Comparison of ENCODE assay signal across 2 cellular contexts in the genomic region with DNA sequence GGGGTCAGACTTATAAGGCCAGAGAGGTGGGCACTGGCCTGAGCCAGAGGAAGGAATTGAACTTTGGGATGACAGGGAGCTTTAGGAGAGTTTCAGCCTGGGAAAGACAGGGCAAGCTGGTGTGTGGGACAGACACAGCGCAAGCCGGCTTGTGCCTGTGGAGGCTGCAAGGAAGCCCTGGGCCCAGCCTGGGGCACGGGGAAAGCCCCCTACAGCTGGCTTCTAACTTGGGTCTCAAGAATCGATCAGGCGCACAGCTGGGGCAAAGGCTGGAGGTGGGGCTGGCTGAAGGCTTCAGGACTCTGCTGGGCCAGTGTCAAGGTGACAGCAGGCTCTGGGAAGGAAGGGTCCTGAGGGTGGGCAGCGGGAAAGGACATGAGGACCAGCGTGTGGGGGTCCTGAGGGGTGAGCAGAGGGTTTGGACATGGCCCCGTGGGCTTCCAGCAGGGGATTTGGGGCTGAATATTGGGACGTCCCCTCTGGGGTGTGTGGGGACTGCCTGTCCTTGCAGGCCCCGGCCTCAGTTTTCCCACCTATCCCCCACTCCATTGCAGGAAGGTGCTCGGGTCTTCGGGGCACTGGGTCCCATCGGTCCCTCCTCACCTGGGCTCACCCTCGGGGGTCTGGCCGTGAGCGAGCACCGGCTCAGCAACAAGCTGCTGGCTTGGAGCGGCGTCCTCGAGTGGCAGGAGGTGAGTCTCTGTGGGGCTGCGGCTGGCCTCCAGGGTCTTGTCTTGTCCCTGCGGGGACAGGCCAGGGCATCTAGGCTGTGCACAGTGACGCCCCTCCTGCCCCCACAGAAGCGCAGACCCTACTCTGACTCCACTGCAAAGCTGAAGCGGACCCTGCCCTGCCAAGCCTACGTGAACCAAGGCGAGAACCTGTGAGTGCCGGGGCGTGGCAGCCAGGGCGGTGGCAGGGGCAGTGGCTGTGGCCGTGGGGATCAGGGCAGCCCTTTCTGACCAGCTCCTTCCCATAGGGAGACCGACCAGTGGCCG.
A peak's percentile ranks its signal among the peaks of the same experiment; 100 is the strongest.
TF ChIP-seq lines count a peak whose summit lies in the region.

No MANE protein-coding gene starts in this region.

TF ChIP-seq in GM12878, 131 proteins besides CTCF, POLR2A, EP300 and RAD21:
- TF ChIP-seq TCF12 (IDR thresholded peaks at IDR 0.05; ENCODE audit: low read depth, low read length): 0 out of 2 replicates have a peak, but pooled peaks have one; percentile 30
- TF ChIP-seq, protein P1, sequence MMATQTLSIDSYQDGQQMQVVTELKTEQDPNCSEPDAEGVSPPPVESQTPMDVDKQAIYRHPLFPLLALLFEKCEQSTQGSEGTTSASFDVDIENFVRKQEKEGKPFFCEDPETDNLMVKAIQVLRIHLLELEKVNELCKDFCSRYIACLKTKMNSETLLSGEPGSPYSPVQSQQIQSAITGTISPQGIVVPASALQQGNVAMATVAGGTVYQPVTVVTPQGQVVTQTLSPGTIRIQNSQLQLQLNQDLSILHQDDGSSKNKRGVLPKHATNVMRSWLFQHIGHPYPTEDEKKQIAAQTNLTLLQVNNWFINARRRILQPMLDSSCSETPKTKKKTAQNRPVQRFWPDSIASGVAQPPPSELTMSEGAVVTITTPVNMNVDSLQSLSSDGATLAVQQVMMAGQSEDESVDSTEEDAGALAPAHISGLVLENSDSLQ (IDR thresholded peaks at IDR 0.05): no peak
- no peak for TF ChIP-seq PML (IDR thresholded peaks at IDR 0.05; ENCODE audit: low read length)

TF ChIP-seq in neural cell, 6 proteins besides CTCF, POLR2A, EP300 and RAD21:
- no peak for TF ChIP-seq SMC3 (conservative IDR thresholded peaks at IDR 0.05; ENCODE audit: poor library complexity)
